Comparison of ENCODE assay signal across 24 cellular contexts in the genomic region with DNA sequence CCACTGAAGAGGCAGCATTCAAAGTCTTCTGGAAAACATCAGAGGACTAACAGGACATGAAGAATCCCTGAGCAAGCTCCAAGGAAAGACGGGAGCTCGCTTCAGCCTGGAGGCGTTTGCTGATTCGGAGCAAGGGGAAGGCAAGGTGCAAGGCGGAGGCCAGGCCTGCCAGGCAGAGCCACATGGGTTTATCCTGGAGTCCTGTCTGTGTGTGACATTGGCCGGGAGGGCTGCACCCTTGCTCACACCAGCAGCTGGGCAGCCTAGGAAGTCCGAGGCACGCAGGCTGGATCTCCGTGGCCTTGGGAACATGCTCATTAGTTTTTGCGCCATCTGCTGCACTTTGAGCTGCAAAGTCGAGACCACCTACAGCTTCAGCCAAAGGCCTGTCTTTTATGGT. TPM values are rescaled to one million over a fixed set of nuclear protein-coding genes. Genes with fewer than 3 reads are reported as not detected.
DNase-seq lines count a peak whose midpoint lies in the region; ATAC-seq, FAIRE-seq and TF ChIP-seq lines count a peak whose summit lies in the region.
"Had no signal": no experiment of that assay in that cellular context is flagged by ENCODE, and none has a peak within 500 bp of the region (broad histone marks: within the 10 kb centered on the region; RNA-seq: fewer than 3 reads in every experiment).

No MANE protein-coding gene starts in this region.

- DNase-seq in activated naive CD4-positive, alpha-beta T cell treated with anti-CD3 and anti-CD28 coated beads, Interleukin-2, amount 10 ng/mL, durations not matched to agents 7 days and 5 days = no peak
- no peak for DNase-seq in activated naive CD4-positive, alpha-beta T cell treated with Interleukin-2 at 50 U/mL for 16 hours
- DNase-seq in kidney (peak; percentile 59), neuronal stem cell (ENCODE audit: low spot score) (no peak), DMS53 (lab: John Stamatoyannopoulos, UW) (no peak), amniotic stem cell (lab: John Stamatoyannopoulos, UW) (no peak)
- no peak for DNase-seq in stimulated activated effector memory CD8-positive, alpha-beta T cell treated with anti-CD3 and anti-CD28 coated beads, Interleukin-12 subunit alpha, Interleukin-12 subunit beta, amount 100 ng/mL, for 72 hours (ENCODE audit: low spot score in 2 of 2)
- DNase-seq: AML-193; BE2C; CD4-positive, alpha-beta T cell; CD8-positive, alpha-beta memory T cell; DMS 273 treated with DMSO at 0.1 percent for 48 hours; DMS79 treated with DMSO at 0.1 percent for 48 hours; GF-D8; HCEC 1CT had no signal

- peaks cover 0 to 29% (median 0%) of the 10 kb centered on the region in 3 experiments for H3K27me3 ChIP-seq in neuronal stem cell (ENCODE audit: control insufficient read depth in 3 of 3, insufficient read depth in 3 of 3, low read depth in 1 of 3, low read length in 3 of 3)
- H3K27me3 ChIP-seq: BE2C; BLaER1 treated with 17β-estradiol and CSF1 and Interleukin-3, amounts not matched to agents 10 nM and 100 nM had no signal

- H3K4me3 ChIP-seq in kidney (ENCODE audit: low read length in 2 of 2) = no peak overlapping the region
- no peak overlapping the region for H3K4me3 ChIP-seq in neuronal stem cell (ENCODE audit: low read length in 2 of 2)
- H3K4me3 ChIP-seq: BLaER1 treated with 17β-estradiol and CSF1 and Interleukin-3, amounts not matched to agents 10 nM and 100 nM; GM23338 had no signal

- no peak overlapping the region for H4K91ac ChIP-seq in neuronal stem cell (ENCODE audit: low read depth, low read length, poor library complexity)

- no peak overlapping the region for H4K8ac ChIP-seq in neuronal stem cell (ENCODE audit: low read depth, low read length)

- H3K4me1 Mint-ChIP-seq in activated naive CD4-positive, alpha-beta T cell treated with anti-CD3 and anti-CD28 coated beads, Interleukin-2, amount 10 ng/mL, durations not matched to agents 7 days and 5 days = no peaks in the 10 kb centered on the region
- no peaks in the 10 kb centered on the region for H3K4me1 Mint-ChIP-seq in stimulated activated effector memory CD8-positive, alpha-beta T cell treated with anti-CD3 and anti-CD28 coated beads, Interleukin-12 subunit alpha, Interleukin-12 subunit beta, amount 100 ng/mL, for 72 hours
- H3K4me1 Mint-ChIP-seq: CD14-positive monocyte; CD8-positive, alpha-beta memory T cell had no signal

- H3K9me3 ChIP-seq in kidney (ENCODE audit: control insufficient read depth in 1 of 2, low read length in 2 of 2) (no peaks in the 10 kb centered on the region), neuronal stem cell (replicated peaks in 1 of 2; ENCODE audit: control insufficient read depth in 2 of 2, insufficient read depth in 1 of 2, low read depth in 1 of 2, low read length in 2 of 2) (no peaks in the 10 kb centered on the region)
- H3K9me3 ChIP-seq: BE2C; BLaER1 treated with 17β-estradiol and CSF1 and Interleukin-3, amounts not matched to agents 10 nM and 100 nM had no signal

- no peaks in the 10 kb centered on the region for H3K36me3 Mint-ChIP-seq in activated naive CD4-positive, alpha-beta T cell treated with anti-CD3 and anti-CD28 coated beads, Interleukin-2, amount 10 ng/mL, durations not matched to agents 7 days and 5 days
- H3K36me3 Mint-ChIP-seq in stimulated activated effector memory CD8-positive, alpha-beta T cell treated with anti-CD3 and anti-CD28 coated beads, Interleukin-12 subunit alpha, Interleukin-12 subunit beta, amount 100 ng/mL, for 72 hours = no peaks in the 10 kb centered on the region
- H3K36me3 Mint-ChIP-seq: CD14-positive monocyte; CD8-positive, alpha-beta memory T cell had no signal

- no peak overlapping the region for H2BK5ac ChIP-seq in neuronal stem cell (ENCODE audit: low read length)

- H3K4me2 ChIP-seq in neuronal stem cell (ENCODE audit: insufficient read depth, low read length, poor library complexity, severe bottlenecking) = no peak overlapping the region
- H3K4me2 ChIP-seq: BLaER1 treated with 17β-estradiol and CSF1 and Interleukin-3, amounts not matched to agents 10 nM and 100 nM; GM23338 had no signal

- H3K4ac ChIP-seq in neuronal stem cell (ENCODE audit: low read length) = no peak overlapping the region

- no peak overlapping the region for H3K23ac ChIP-seq in neuronal stem cell (ENCODE audit: low read depth, low read length, poor library complexity)

- no CpG with 5 or more reads among the region's 11 CpGs for WGBS in neuronal stem cell (ENCODE audit: extremely low coverage in 2 of 2, insufficient read length in 2 of 2, insufficient replicate concordance in 1 of 2), 2 donors

- peak overlapping the region; percentile 36 for H2AK5ac ChIP-seq in neuronal stem cell (ENCODE audit: low read depth, low read length)

- H3K4me1 ChIP-seq in kidney (ENCODE audit: control insufficient read depth in 1 of 2, insufficient read depth in 1 of 2, low read depth in 1 of 2, low read length in 2 of 2) (no peaks in the 10 kb centered on the region), neuronal stem cell (ENCODE audit: control insufficient read depth in 2 of 2, insufficient read depth in 1 of 2, low read depth in 1 of 2, low read length in 2 of 2) (no peaks in the 10 kb centered on the region)
- H3K4me1 ChIP-seq: BE2C had no signal

- TF ChIP-seq CTCF in kidney (IDR thresholded peaks at IDR 0.05; ENCODE audit: borderline replicate concordance, extremely low read depth, insufficient read depth) = no peak

- H2BK15ac ChIP-seq in neuronal stem cell (ENCODE audit: low read length) = no peak overlapping the region

- no peak overlapping the region for H3K14ac ChIP-seq in neuronal stem cell (ENCODE audit: low read length)

- no peak overlapping the region for H3K27ac ChIP-seq in kidney (ENCODE audit: low read depth in 2 of 2, low read length in 2 of 2)
- no peak overlapping the region for H3K27ac ChIP-seq in neuronal stem cell (replicated peaks; ENCODE audit: low read length)
- H3K27ac ChIP-seq: 22Rv1; BLaER1 treated with 17β-estradiol and CSF1 and Interleukin-3, amounts not matched to agents 10 nM and 100 nM had no signal

- FAIRE-seq in kidney (lab: Jason Lieb, UNC) = no peak
- FAIRE-seq: A204.1, D721Med, GM12891, GM18507 had no signal

- CTCF ChIA-PET in activated naive CD4-positive, alpha-beta T cell treated with anti-CD3 and anti-CD28 coated beads, Interleukin-2, amount 10 ng/mL, durations not matched to agents 7 days and 5 days (lab: Charles Lee) = no interaction called here

- ATAC-seq in stimulated activated effector memory CD8-positive, alpha-beta T cell treated with anti-CD3 and anti-CD28 coated beads, Interleukin-12 subunit alpha, Interleukin-12 subunit beta, amount 100 ng/mL, for 72 hours = peak; percentile 31
- ATAC-seq in HG02970 (IDR thresholded peaks at IDR 0.05; ENCODE audit: low FRiP score, unreplicated experiment) = no peak
- ATAC-seq: GM23338 had no signal

- H2AFZ ChIP-seq in neuronal stem cell (ENCODE audit: low read length) = no peak overlapping the region
- H2AFZ ChIP-seq: GM23338 had no signal

- H3K36me3 ChIP-seq in kidney (ENCODE audit: control insufficient read depth in 1 of 2, insufficient read depth in 2 of 2, low read length in 2 of 2) (no peaks in the 10 kb centered on the region), neuronal stem cell (replicated peaks in 1 of 2; ENCODE audit: control insufficient read depth in 2 of 2, insufficient read depth in 2 of 2, low read length in 2 of 2) (no peaks in the 10 kb centered on the region)
- H3K36me3 ChIP-seq: BE2C; BLaER1 treated with 17β-estradiol and CSF1 and Interleukin-3, amounts not matched to agents 10 nM and 100 nM had no signal

- peak overlapping the region; percentile 31 for H3K27ac Mint-ChIP-seq in activated naive CD4-positive, alpha-beta T cell treated with anti-CD3 and anti-CD28 coated beads, Interleukin-2, amount 10 ng/mL, durations not matched to agents 7 days and 5 days
- no peak overlapping the region for H3K27ac Mint-ChIP-seq in stimulated activated effector memory CD8-positive, alpha-beta T cell treated with anti-CD3 and anti-CD28 coated beads, Interleukin-12 subunit alpha, Interleukin-12 subunit beta, amount 100 ng/mL, for 72 hours
- H3K27ac Mint-ChIP-seq: CD14-positive monocyte; CD4-positive, alpha-beta T cell; GM23338 had no signal

- H3K18ac ChIP-seq in neuronal stem cell (ENCODE audit: low read length) = peak overlapping the region; percentile 53

- H3K9ac ChIP-seq in kidney (ENCODE audit: low read length in 2 of 2) (no peak overlapping the region), neuronal stem cell (ENCODE audit: low read depth, low read length, poor library complexity) (no peak overlapping the region)
- H3K9ac ChIP-seq: BLaER1 treated with 17β-estradiol and CSF1 and Interleukin-3, amounts not matched to agents 10 nM and 100 nM had no signal

- no peaks in the 10 kb centered on the region for H3K79me1 ChIP-seq in neuronal stem cell (ENCODE audit: low read depth, low read length)

- H3K9me3 Mint-ChIP-seq in activated naive CD4-positive, alpha-beta T cell treated with anti-CD3 and anti-CD28 coated beads, Interleukin-2, amount 10 ng/mL, durations not matched to agents 7 days and 5 days = no peaks in the 10 kb centered on the region
- no peaks in the 10 kb centered on the region for H3K9me3 Mint-ChIP-seq in stimulated activated effector memory CD8-positive, alpha-beta T cell treated with anti-CD3 and anti-CD28 coated beads, Interleukin-12 subunit alpha, Interleukin-12 subunit beta, amount 100 ng/mL, for 72 hours
- H3K9me3 Mint-ChIP-seq: CD4-positive, alpha-beta T cell; CD8-positive, alpha-beta memory T cell; GM23338 had no signal

- no peak overlapping the region for H2BK12ac ChIP-seq in neuronal stem cell (ENCODE audit: low read length)

- peaks cover 20% of the 10 kb centered on the region for H3K27me3 Mint-ChIP-seq in activated naive CD4-positive, alpha-beta T cell treated with anti-CD3 and anti-CD28 coated beads, Interleukin-2, amount 10 ng/mL, durations not matched to agents 7 days and 5 days
- H3K27me3 Mint-ChIP-seq: CD4-positive, alpha-beta T cell had no signal

- no peak overlapping the region for H3K4me3 Mint-ChIP-seq in activated naive CD4-positive, alpha-beta T cell treated with anti-CD3 and anti-CD28 coated beads, Interleukin-2, amount 10 ng/mL, durations not matched to agents 7 days and 5 days
- H3K4me3 Mint-ChIP-seq in stimulated activated effector memory CD8-positive, alpha-beta T cell treated with anti-CD3 and anti-CD28 coated beads, Interleukin-12 subunit alpha, Interleukin-12 subunit beta, amount 100 ng/mL, for 72 hours = no peak overlapping the region
- H3K4me3 Mint-ChIP-seq: CD14-positive monocyte; CD4-positive, alpha-beta T cell; CD8-positive, alpha-beta memory T cell; GM23338 had no signal

- intact Hi-C loops in kidney (cut with DNase I) = no loop called here

- H2BK120ac ChIP-seq in neuronal stem cell (ENCODE audit: low read depth, low read length) = no peak overlapping the region

RNA-seq across cellular contexts. Expression of a gene that starts 22.3 kb away (rescaled TPM):
- 96.6 TPM for total RNA-seq in kidney
- polyA plus RNA-seq in kidney (ENCODE audit: insufficient read depth, low read depth, low replicate concordance) = 12.9 TPM
- polyA plus RNA-seq in neuronal stem cell (2013, experiment 1 of 2) = 17.6 TPM
- 18.1 TPM for polyA plus RNA-seq in neuronal stem cell (2013, experiment 2 of 2)

RNA-seq across cellular contexts. Expression of a gene that starts 34.4 kb away (rescaled TPM):
- total RNA-seq in kidney = 37.1 TPM
- 18.9 TPM for polyA plus RNA-seq in kidney (ENCODE audit: insufficient read depth, low read depth, low replicate concordance)
- polyA plus RNA-seq in neuronal stem cell (2013, experiment 1 of 2) = 29.3 TPM
- 27.7 TPM for polyA plus RNA-seq in neuronal stem cell (2013, experiment 2 of 2)
